Comparison of ENCODE assay signal across 10 cellular contexts in genomic region chr12:9640024-9640423, GRCh38. TPM values are rescaled to one million over a fixed set of nuclear protein-coding genes. Genes with fewer than 3 reads are reported as not detected.
"Had no signal": no experiment of that assay in that cellular context is flagged by ENCODE, and none has a peak within 500 bp of the region (broad histone marks: within the 10 kb centered on the region; RNA-seq: fewer than 3 reads in every experiment).

No MANE protein-coding gene starts in this region.

- H3K27ac ChIP-seq: KMS-11 had no signal

- H3K4me3 ChIP-seq: GM23338 had no signal

- DNase-seq: H9, HCEC 1CT, Karpas-422, KBM-7 had no signal

- H2AFZ ChIP-seq: GM23338 had no signal

- ATAC-seq: GM23338 had no signal

- FAIRE-seq: H1, H54, HTR-8/SVneo had no signal

- H3K9ac ChIP-seq: KMS-11 had no signal

- H3K4me2 ChIP-seq: GM23338, KMS-11 had no signal

RNA-seq across cellular contexts. Expression of gene KLRB1, which starts 32.3 kb away (rescaled TPM):
- total RNA-seq: GM23338, H1, HT-29 had no signal
- polyA plus RNA-seq: H1 had no signal
